8 cellular contexts compared by ENCODE assay signal in genomic region chr7:39951156-39951942, GRCh38. TPM values are rescaled to one million over a fixed set of nuclear protein-coding genes. Genes with fewer than 3 reads are reported as not detected.
DNase-seq lines count a peak whose midpoint lies in the region; ATAC-seq and TF ChIP-seq lines count a peak whose summit lies in the region.

No MANE protein-coding gene starts in this region.

- H3K36me3 Mint-ChIP-seq in activated naive CD8-positive, alpha-beta T cell treated with anti-CD3 and anti-CD28 coated beads, Interleukin-2, amount 10 ng/mL, durations not matched to agents 7 days and 5 days = peaks cover 15% of the 10 kb centered on the region

- H3K27ac ChIP-seq in HUES64 (ENCODE audit: low read depth, low read length) (peak overlapping the region; percentile 94), upper lobe of right lung (peak overlapping the region; percentile 99)

- TF ChIP-seq CTCF in GM20000 (IDR thresholded peaks at IDR 0.05; ENCODE audit: extremely low read depth, missing control alignments) (peak; percentile 45), upper lobe of right lung (IDR thresholded peaks at IDR 0.05) (peak; percentile 48)

- ATAC-seq in SK-N-SH treated with all-trans-retinoic acid at 6 μM for 48 hours (peak; percentile 13), upper lobe of right lung (peak; percentile 37)
- ATAC-seq in activated naive CD8-positive, alpha-beta T cell treated with anti-CD3 and anti-CD28 coated beads, Interleukin-2, amount 10 ng/mL, durations not matched to agents 7 days and 5 days (ENCODE audit: low read depth) = peak; percentile 24

- H3K9me3 Mint-ChIP-seq in activated naive CD8-positive, alpha-beta T cell treated with anti-CD3 and anti-CD28 coated beads, Interleukin-2, amount 10 ng/mL, durations not matched to agents 7 days and 5 days = no peaks in the 10 kb centered on the region

- H3K27me3 ChIP-seq in HUES64 (ENCODE audit: insufficient read depth, low read length) = no peaks in the 10 kb centered on the region
- no peaks in the 10 kb centered on the region for H3K27me3 ChIP-seq in upper lobe of right lung

- H3K4me3 ChIP-seq in HUES64 (ENCODE audit: low read length) = peak overlapping the region; percentile 75
- H3K4me3 ChIP-seq in upper lobe of right lung = peak overlapping the region; percentile 91

- under 1% methylated on average over 78 of the region's 78 CpGs for WGBS in HUES64

- peaks cover 17% of the 10 kb centered on the region for H3K4me1 ChIP-seq in HUES64 (ENCODE audit: insufficient read depth, low read length)
- peaks cover 37% of the 10 kb centered on the region for H3K4me1 ChIP-seq in upper lobe of right lung

- H3K36me3 ChIP-seq in HUES64 (ENCODE audit: insufficient read depth, low read length) (0 out of 2 replicates have a peak, but pooled peaks cover 3% of the 10 kb centered on the region), upper lobe of right lung (no peaks in the 10 kb centered on the region)

- DNase-seq in D341Med (ENCODE audit: low spot score) (peak; percentile 84), GM20000 (ENCODE audit: low spot score) (peak; percentile 77), cardiac septum (ENCODE audit: low spot score) (peak; percentile 81), posterior vena cava (ENCODE audit: low spot score) (peak; percentile 85), upper lobe of right lung (peak; percentile 85)
- peak; percentile 80 for DNase-seq in activated naive CD8-positive, alpha-beta T cell treated with anti-CD3 and anti-CD28 coated beads, Interleukin-2, amount 10 ng/mL, durations not matched to agents 7 days and 5 days

- H3K4me1 Mint-ChIP-seq in activated naive CD8-positive, alpha-beta T cell treated with anti-CD3 and anti-CD28 coated beads, Interleukin-2, amount 10 ng/mL, durations not matched to agents 7 days and 5 days = peaks cover 30% of the 10 kb centered on the region

- POLR2A ChIA-PET in activated naive CD8-positive, alpha-beta T cell treated with anti-CD3 and anti-CD28 coated beads, Interleukin-2, amount 10 ng/mL, durations not matched to agents 7 days and 5 days (lab: Charles Lee) = interaction anchor here (0.9 to 1.6 kb wide), 8 partner anchors 16 to 327 kb away, joined by 3 to 7 read pairs (median 5); no protein-coding TSS in a partner anchor

- H3K27me3 Mint-ChIP-seq in activated naive CD8-positive, alpha-beta T cell treated with anti-CD3 and anti-CD28 coated beads, Interleukin-2, amount 10 ng/mL, durations not matched to agents 7 days and 5 days = no peaks in the 10 kb centered on the region

- intact Hi-C loops in cardiac septum (cut with DNase I) = loop anchor here (1.0 to 2.0 kb wide), 2 partner anchors 101 to 183 kb away; partner anchors contain the start of gene MPLKIP
- intact Hi-C loops in posterior vena cava (cut with DNase I) = loop anchor here in 1 of 2 donors (10.0 kb wide), 1 partner anchor 103 kb away; no protein-coding TSS in a partner anchor
- intact Hi-C loops in upper lobe of right lung (cut with DNase I) = no loop called here

- H3K9me3 ChIP-seq in HUES64 (ENCODE audit: insufficient read depth, low read depth, low read length) (no peaks in the 10 kb centered on the region), upper lobe of right lung (no peaks in the 10 kb centered on the region)

- peak overlapping the region; percentile 92 for H3K4me3 Mint-ChIP-seq in activated naive CD8-positive, alpha-beta T cell treated with anti-CD3 and anti-CD28 coated beads, Interleukin-2, amount 10 ng/mL, durations not matched to agents 7 days and 5 days

- H3K27ac Mint-ChIP-seq in activated naive CD8-positive, alpha-beta T cell treated with anti-CD3 and anti-CD28 coated beads, Interleukin-2, amount 10 ng/mL, durations not matched to agents 7 days and 5 days = peak overlapping the region; percentile 89

- H3K9ac ChIP-seq in HUES64 (ENCODE audit: low read depth, low read length) = peak overlapping the region; percentile 84

TF ChIP-seq in SK-N-SH treated with all-trans-retinoic acid at 6 μM for 48 hours, 23 proteins besides CTCF, POLR2A, EP300 and RAD21 (continues in another document):
- TF ChIP-seq PATZ1 (CRISPR knock-in tag; IDR thresholded peaks at IDR 0.05; ENCODE audit: borderline replicate concordance) (no peak), CSRNP3 (CRISPR knock-in tag; IDR thresholded peaks at IDR 0.05) (no peak), ZFP30 (CRISPR knock-in tag; IDR thresholded peaks at IDR 0.05) (no peak), OSR1 (CRISPR knock-in tag; IDR thresholded peaks at IDR 0.05) (no peak), ARNTL (CRISPR knock-in tag; IDR thresholded peaks at IDR 0.05; ENCODE audit: borderline replicate concordance, low read depth) (no peak), ISL1 (CRISPR knock-in tag; IDR thresholded peaks at IDR 0.05) (no peak), CREB5 (CRISPR knock-in tag; IDR thresholded peaks at IDR 0.05; ENCODE audit: low read depth) (no peak), POU6F1 (CRISPR knock-in tag; IDR thresholded peaks at IDR 0.05; ENCODE audit: borderline replicate concordance, low read depth) (no peak)

RNA-seq across cellular contexts. Expression of gene CDK13, which starts 1.3 kb away (rescaled TPM):
- polyA plus RNA-seq in HUES64 (2013, experiment 1 of 2) = 29.2 TPM
- 27.5 TPM for polyA plus RNA-seq in HUES64 (2013, experiment 2 of 2)
- total RNA-seq in activated naive CD8-positive, alpha-beta T cell treated with anti-CD3 and anti-CD28 coated beads, Interleukin-2, amount 10 ng/mL, durations not matched to agents 7 days and 5 days = 10 to 100 TPM; 62.7 to 65.2 TPM
- total RNA-seq in cardiac septum (28.9 TPM), posterior vena cava (10 to 100 TPM; 44.9 to 45.4 TPM), upper lobe of right lung (51.4 TPM)

Comparison
In these comparisons a context has a peak if more than half of its experiments do, and no peak if none do; other contexts are left out.
1. Peak in every context shown above with its lines: DNase-seq, ATAC-seq, H3K4me3 ChIP-seq and H3K27ac ChIP-seq.